Comparison of ENCODE assay signal across 27 cellular contexts in genomic region chr18:13158428-13158827, GRCh38.
"Had no signal": no experiment of that assay in that cellular context is flagged by ENCODE, and none has a peak within 500 bp of the region (broad histone marks: within the 10 kb centered on the region; RNA-seq: fewer than 3 reads in every experiment).

No MANE protein-coding gene starts in this region.

- ATAC-seq: stimulated activated effector memory CD8-positive, alpha-beta T cell treated with anti-CD3 and anti-CD28 coated beads, Interleukin-12 subunit alpha, Interleukin-12 subunit beta, amount 100 ng/mL, for 72 hours; stimulated activated memory B cell treated with anti-CD40 and anti-IgM and Interleukin-4, amounts not matched to agents 10 μg/mL and 1 μg/mL and 100 μg/mL, for 72 hours; stimulated activated naive B cell treated with anti-CD40 and anti-IgM and Interleukin-4, amounts not matched to agents 10 μg/mL and 1 μg/mL and 100 μg/mL, for 72 hours; stimulated activated naive CD8-positive, alpha-beta T cell treated with anti-CD3 and anti-CD28 coated beads, Interleukin-15, amount 100 ng/mL, for 72 hours; stimulated activated naive CD8-positive, alpha-beta T cell treated with anti-CD3 and anti-CD28 coated beads, Interleukin-15, Interleukin-2, amounts not matched to agents 100 U/mL and 50 U/mL, for 24 hours; upper lobe of right lung had no signal

- H3K4me3 Mint-ChIP-seq: stimulated activated effector memory CD8-positive, alpha-beta T cell treated with anti-CD3 and anti-CD28 coated beads, Interleukin-12 subunit alpha, Interleukin-12 subunit beta, amount 100 ng/mL, for 72 hours; stimulated activated memory B cell treated with anti-CD40 and anti-IgM and Interleukin-4, amounts not matched to agents 10 μg/mL and 1 μg/mL and 100 μg/mL, for 72 hours; stimulated activated naive B cell treated with anti-CD40 and anti-IgM and Interleukin-4, amounts not matched to agents 10 μg/mL and 1 μg/mL and 100 μg/mL, for 72 hours; stimulated activated naive CD8-positive, alpha-beta T cell treated with anti-CD3 and anti-CD28 coated beads, Interleukin-15, amount 100 ng/mL, for 72 hours; stimulated activated naive CD8-positive, alpha-beta T cell treated with anti-CD3 and anti-CD28 coated beads, Interleukin-15, Interleukin-2, amounts not matched to agents 100 ng/mL and 50 ng/mL, for 24 hours; type B pancreatic cell had no signal

- H3K36me3 Mint-ChIP-seq: stimulated activated effector memory CD8-positive, alpha-beta T cell treated with anti-CD3 and anti-CD28 coated beads, Interleukin-12 subunit alpha, Interleukin-12 subunit beta, amount 100 ng/mL, for 72 hours had no signal

- H3K4me3 ChIP-seq: suprapubic skin, testis, thoracic aorta, thyroid gland, tibial artery, tibial nerve, transverse colon, upper lobe of left lung, upper lobe of right lung, uterus, vagina had no signal

- H3K27me3 Mint-ChIP-seq: stimulated activated naive B cell treated with anti-CD40 and anti-IgM and Interleukin-4, amounts not matched to agents 10 μg/mL and 1 μg/mL and 100 μg/mL, for 72 hours; type B pancreatic cell had no signal

- H3K27ac Mint-ChIP-seq: stimulated activated effector memory CD8-positive, alpha-beta T cell treated with anti-CD3 and anti-CD28 coated beads, Interleukin-12 subunit alpha, Interleukin-12 subunit beta, amount 100 ng/mL, for 72 hours; stimulated activated memory B cell treated with anti-CD40 and anti-IgM and Interleukin-4, amounts not matched to agents 10 μg/mL and 1 μg/mL and 100 μg/mL, for 72 hours; stimulated activated naive B cell treated with anti-CD40 and anti-IgM and Interleukin-4, amounts not matched to agents 10 μg/mL and 1 μg/mL and 100 μg/mL, for 72 hours; stimulated activated naive CD8-positive, alpha-beta T cell treated with anti-CD3 and anti-CD28 coated beads, Interleukin-15, amount 100 ng/mL, for 72 hours; stimulated activated naive CD8-positive, alpha-beta T cell treated with anti-CD3 and anti-CD28 coated beads, Interleukin-15, Interleukin-2, amounts not matched to agents 100 ng/mL and 50 ng/mL, for 24 hours; type B pancreatic cell had no signal

- DNase-seq: stimulated activated CD4-positive, alpha-beta T cell treated with anti-CD3 and anti-CD28 coated beads, Interleukin-2, amount 100 ng/mL, for 48 hours; stimulated activated CD4-positive, alpha-beta T cell treated with anti-CD3 and anti-CD28 coated beads, Interleukin-4, amount 100 ng/mL, for 1 hour; stimulated activated CD4-positive, alpha-beta T cell treated with anti-CD3 and anti-CD28 coated beads, Interleukin-4, amount 100 ng/mL, for 24 hours; stimulated activated CD4-positive, alpha-beta T cell treated with anti-CD3 and anti-CD28 coated beads, Interleukin-4, amount 100 ng/mL, for 4 hours; stimulated activated CD8-positive, alpha-beta memory T cell treated with anti-CD3 and anti-CD28 coated beads, Interleukin-4, amount 100 ng/mL, for 48 hours; stimulated activated naive B cell treated with anti-CD40 and anti-IgM and Interleukin-4, amounts not matched to agents 10 μg/mL and 1 μg/mL and 100 μg/mL, for 72 hours; stimulated activated naive CD4-positive, alpha-beta T cell; stimulated activated naive CD4-positive, alpha-beta T cell treated with Interleukin-2 at 50 U/mL for 16 hours; stimulated activated naive CD8-positive, alpha-beta T cell treated with anti-CD3 and anti-CD28 coated beads, Interleukin-15, amount 100 ng/mL, for 72 hours; stimulated activated naive CD8-positive, alpha-beta T cell treated with anti-CD3 and anti-CD28 coated beads, Interleukin-15, Interleukin-2, amounts not matched to agents 100 U/mL and 50 U/mL, for 24 hours; substantia nigra; testis; thyroid gland; tibial artery; transverse colon; trophoblast cell; upper lobe of left lung; upper lobe of right lung; uterus had no signal

- H3K27me3 ChIP-seq: suprapubic skin, testis, thyroid gland, tibial artery, tibial nerve, transverse colon, upper lobe of left lung, upper lobe of right lung, uterus, vagina had no signal

- H3K36me3 ChIP-seq: suprapubic skin, thoracic aorta, thyroid gland, tibial artery, tibial nerve, transverse colon, upper lobe of left lung, upper lobe of right lung, uterus, vagina had no signal

- H3K9me3 ChIP-seq: testis, thyroid gland had no signal

- H3K4me1 Mint-ChIP-seq: stimulated activated effector memory CD8-positive, alpha-beta T cell treated with anti-CD3 and anti-CD28 coated beads, Interleukin-12 subunit alpha, Interleukin-12 subunit beta, amount 100 ng/mL, for 72 hours; stimulated activated memory B cell treated with anti-CD40 and anti-IgM and Interleukin-4, amounts not matched to agents 10 μg/mL and 1 μg/mL and 100 μg/mL, for 72 hours; stimulated activated naive CD8-positive, alpha-beta T cell treated with anti-CD3 and anti-CD28 coated beads, Interleukin-15, amount 100 ng/mL, for 72 hours had no signal

- H3K4me1 ChIP-seq: suprapubic skin, testis, thyroid gland, tibial artery, tibial nerve, transverse colon, upper lobe of left lung, upper lobe of right lung, uterus, vagina had no signal

- H3K27ac ChIP-seq: suprapubic skin, testis, thoracic aorta, thyroid gland, tibial artery, tibial nerve, transverse colon, upper lobe of left lung, upper lobe of right lung, uterus, vagina had no signal
